1 cellular context compared by ENCODE assay signal in genomic region chr4:91373546-91373945, GRCh38.
A peak's percentile ranks its signal among the peaks of the same experiment; 100 is the strongest.
TF ChIP-seq lines count a peak whose summit lies in the region.

No MANE protein-coding gene starts in this region.

TF ChIP-seq in GM12878, 131 proteins besides CTCF, POLR2A, EP300 and RAD21 (continued from another document):
- TF ChIP-seq IRF3 (IDR thresholded peaks at IDR 0.05) = no peak
- TF ChIP-seq ZBTB33 (IDR thresholded peaks at IDR 0.05) = no peak
- TF ChIP-seq STAT1 (conservative IDR thresholded peaks at IDR 0.05) = no peak
- TF ChIP-seq MTA2 (IDR thresholded peaks at IDR 0.05; ENCODE audit: low read depth) = peak; percentile 35; the same call in 1 of the 2 replicates
- no peak for TF ChIP-seq ZZZ3 (IDR thresholded peaks at IDR 0.05; ENCODE audit: control insufficient read depth, insufficient read length, low read depth)
- TF ChIP-seq MEF2B (IDR thresholded peaks at IDR 0.05; ENCODE audit: partially characterized antibody, poor library complexity, severe bottlenecking) = no peak
